ENCODE assay signal across 11 cellular contexts in the genomic region with DNA sequence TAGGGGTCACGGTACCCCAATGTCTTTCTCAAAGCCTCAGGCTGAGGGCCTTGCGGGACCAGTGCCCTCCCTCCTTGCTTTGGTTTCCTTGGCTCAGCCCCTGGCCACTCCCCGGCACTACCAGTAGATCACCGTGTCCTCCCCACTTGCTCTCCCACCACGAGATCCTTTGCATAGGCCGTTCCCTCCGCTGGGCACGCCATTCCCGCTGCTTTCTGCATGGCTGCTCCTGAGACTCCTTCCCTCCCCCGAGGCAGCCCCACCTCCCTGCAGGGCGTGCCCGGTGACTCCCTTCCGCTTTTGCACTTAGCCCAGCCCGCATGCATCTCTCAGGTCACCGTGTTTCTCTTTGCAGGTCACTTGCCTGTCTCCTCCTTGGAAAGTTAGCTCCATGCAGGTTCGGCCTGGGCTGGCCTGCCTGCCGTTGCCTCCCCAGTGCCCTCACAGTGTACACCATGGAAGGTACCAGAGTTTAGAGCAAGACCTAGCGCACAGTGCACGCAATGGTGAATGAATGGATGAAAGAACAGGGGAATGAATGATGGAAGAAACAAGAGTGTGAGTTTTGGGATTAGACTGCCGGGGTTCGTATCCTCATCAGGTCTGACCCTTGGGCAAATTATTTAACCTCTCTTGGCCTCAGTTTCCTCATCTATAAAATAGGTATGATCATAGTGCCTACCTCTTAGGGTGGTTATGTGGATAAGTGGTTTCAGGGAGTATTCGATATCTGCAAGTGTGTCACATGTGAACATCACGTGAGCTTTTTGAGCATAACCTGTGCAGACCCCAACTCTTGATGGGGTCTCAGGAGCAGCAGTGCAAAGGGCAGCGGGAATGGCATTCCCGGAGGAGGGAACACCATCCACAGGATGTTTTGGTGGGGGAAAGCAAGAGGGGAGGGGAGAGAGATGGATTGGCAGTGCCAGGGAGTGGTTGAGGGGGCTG.
A peak's percentile ranks its signal among the peaks of the same experiment; 100 is the strongest.
DNase-seq lines count a peak whose midpoint lies in the region; ATAC-seq and TF ChIP-seq lines count a peak whose summit lies in the region.
"Had no signal": no experiment of that assay in that cellular context is flagged by ENCODE, and none has a peak within 500 bp of the region (broad histone marks: within the 10 kb centered on the region; RNA-seq: fewer than 3 reads in every experiment).

No MANE protein-coding gene starts in this region.

- H3K79me2 ChIP-seq in MM.1S (ENCODE audit: low read length): no peaks in the 10 kb centered on the region

- no peak for ATAC-seq in HG03342 (IDR thresholded peaks at IDR 0.05; ENCODE audit: unreplicated experiment)
- ATAC-seq: activated CD8-positive, alpha-beta T cell treated with anti-CD3 and anti-CD28 coated beads for 36 hours; naive thymus-derived CD4-positive, alpha-beta T cell had no signal

- no peak overlapping the region for H3K9ac ChIP-seq in MM.1S (ENCODE audit: low read length)

- H3K36me3 Mint-ChIP-seq in CD8-positive, alpha-beta memory T cell: peaks cover 0 to 9% (median 0%) of the 10 kb centered on the region in 3 donors
- H3K36me3 Mint-ChIP-seq in brain: peaks cover 6% of the 10 kb centered on the region

- POLR2A ChIA-PET in CD8-positive, alpha-beta memory T cell (lab: Charles Lee): no interaction called here

- peaks cover 4 to 7% of the 10 kb centered on the region in 2 donors for H3K27me3 Mint-ChIP-seq in CD8-positive, alpha-beta memory T cell
- H3K27me3 Mint-ChIP-seq in brain: no peaks in the 10 kb centered on the region
- H3K27me3 Mint-ChIP-seq: activated CD8-positive, alpha-beta T cell treated with anti-CD3 and anti-CD28 coated beads for 36 hours had no signal

- H3K27ac ChIP-seq in CD8-positive, alpha-beta memory T cell (ENCODE audit: low read depth, low read length): peak overlapping the region; percentile 47
- H3K27ac ChIP-seq in MM.1S (ENCODE audit: low read length): no peak overlapping the region

- CTCF ChIA-PET in CD8-positive, alpha-beta memory T cell (lab: Charles Lee): no interaction called here

- no peaks in the 10 kb centered on the region for H3K9me2 ChIP-seq in MM.1S (replicated peaks; ENCODE audit: insufficient read depth, low read length)

- H3K36me3 ChIP-seq in CD8-positive, alpha-beta memory T cell (ENCODE audit: insufficient read depth, low read length): no peaks in the 10 kb centered on the region
- H3K36me3 ChIP-seq in MM.1S (replicated peaks; ENCODE audit: insufficient read depth, low read length): no peaks in the 10 kb centered on the region

- H3K9me3 Mint-ChIP-seq in CD8-positive, alpha-beta memory T cell: peaks cover 0 to 4% (median 3%) of the 10 kb centered on the region in 5 donors
- peaks cover 3 to 14% (median 7%) of the 10 kb centered on the region in 5 experiments for H3K9me3 Mint-ChIP-seq in brain

- H3K4me2 ChIP-seq in MM.1S (ENCODE audit: low read depth, low read length): peak overlapping the region; percentile 51; the same call in 1 of the 2 replicates

- H3F3A ChIP-seq in MM.1S (ENCODE audit: insufficient read depth, low read length): no peaks in the 10 kb centered on the region

- H3K4me3 ChIP-seq in CD8-positive, alpha-beta memory T cell (ENCODE audit: low read length): no peak overlapping the region
- peak overlapping the region; percentile 22; the same call in 1 of the 2 replicates for H3K4me3 ChIP-seq in MM.1S (ENCODE audit: low read length)

- DNase-seq in CD8-positive, alpha-beta memory T cell: peak in 1 of 5 donors; percentile 39
- DNase-seq in MM.1S (no peak), mucosa of gallbladder (ENCODE audit: low spot score) (peak; percentile 69), cerebellar nuclear complex (lab: John Stamatoyannopoulos, UW) (no peak), activated gamma-delta T cell treated with Interleukin-2 at 50 U/mL for 16 hours (no peak), SKM-1 (lab: John Stamatoyannopoulos, UW; ENCODE audit: unreplicated experiment) (no peak)
- DNase-seq: activated CD8-positive, alpha-beta T cell treated with anti-CD3 and anti-CD28 coated beads for 36 hours; DMS79; naive thymus-derived CD4-positive, alpha-beta T cell had no signal

- H3K4me1 ChIP-seq in CD8-positive, alpha-beta memory T cell (ENCODE audit: insufficient read depth, low read length): no peaks in the 10 kb centered on the region
- peaks cover 28% of the 10 kb centered on the region for H3K4me1 ChIP-seq in MM.1S (ENCODE audit: low read length)

- H3K4me3 Mint-ChIP-seq in CD8-positive, alpha-beta memory T cell: no peak overlapping the region
- peak overlapping the region in 1 of 5 experiments; percentile 18 for H3K4me3 Mint-ChIP-seq in brain
- H3K4me3 Mint-ChIP-seq: activated CD8-positive, alpha-beta T cell treated with anti-CD3 and anti-CD28 coated beads for 36 hours had no signal

- H3K4me1 Mint-ChIP-seq in CD8-positive, alpha-beta memory T cell: peaks cover 13 to 17% (median 16%) of the 10 kb centered on the region in 3 donors
- peaks cover 88% of the 10 kb centered on the region for H3K4me1 Mint-ChIP-seq in brain

- H3K9me3 ChIP-seq in CD8-positive, alpha-beta memory T cell (ENCODE audit: low read length): no peaks in the 10 kb centered on the region
- no peaks in the 10 kb centered on the region for H3K9me3 ChIP-seq in MM.1S (replicated peaks; ENCODE audit: insufficient read depth, low read length)

- TF ChIP-seq CTCF in MM.1S (IDR thresholded peaks at IDR 0.05; ENCODE audit: low read length) (no peak), brain (conservative IDR thresholded peaks at IDR 0.05) (no peak)

- H3K27me3 ChIP-seq in CD8-positive, alpha-beta memory T cell (ENCODE audit: insufficient read depth, low read length, poor library complexity, severe bottlenecking): no peaks in the 10 kb centered on the region
- H3K27me3 ChIP-seq in MM.1S (replicated peaks; ENCODE audit: insufficient read depth, low read length): peaks cover 9% of the 10 kb centered on the region

- H2AFZ ChIP-seq in MM.1S (ENCODE audit: low read length): peak overlapping the region; percentile 38; the same call in 1 of the 2 replicates

- H4K20me1 ChIP-seq in MM.1S (ENCODE audit: insufficient read depth, low read length): no peaks in the 10 kb centered on the region

- peak overlapping the region in 4 of 8 donors; percentile 1 to 84 (median 30) for H3K27ac Mint-ChIP-seq in CD8-positive, alpha-beta memory T cell
- peak overlapping the region; percentile 44 to 97 (median 94) for H3K27ac Mint-ChIP-seq in brain
- H3K27ac Mint-ChIP-seq: activated CD8-positive, alpha-beta T cell treated with anti-CD3 and anti-CD28 coated beads for 36 hours had no signal
